Comparison of ENCODE assay signal across 1 cellular context in the genomic region with DNA sequence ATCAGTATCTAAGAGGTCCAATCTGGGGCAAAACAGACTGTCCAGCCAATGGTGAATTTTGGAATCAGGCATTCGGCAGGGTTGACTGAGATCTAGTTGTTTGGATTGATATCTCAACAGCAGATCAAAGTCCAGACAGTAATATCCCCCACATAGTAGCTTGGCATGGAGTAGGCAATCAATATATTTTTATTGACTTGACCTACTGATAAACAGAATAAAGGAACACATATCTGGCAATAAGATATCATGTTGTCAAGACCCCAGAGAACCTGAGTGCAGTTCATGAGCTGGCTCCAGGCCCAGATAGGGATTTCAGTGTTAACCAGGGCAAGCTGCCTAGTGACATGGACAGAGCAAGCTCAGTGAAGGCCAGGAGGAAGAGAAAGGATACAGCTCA.
TF ChIP-seq lines count a peak whose summit lies in the region.

No MANE protein-coding gene starts in this region.

TF ChIP-seq in IMR-90, 13 proteins besides CTCF, POLR2A, EP300 and RAD21 (continued from another document):
- TF ChIP-seq MAZ (IDR thresholded peaks at IDR 0.05; ENCODE audit: borderline replicate concordance, low read depth, low read length) (no peak), RFX5 (IDR thresholded peaks at IDR 0.05; ENCODE audit: low read depth, low read length) (no peak), RCOR1 (IDR thresholded peaks at IDR 0.05; ENCODE audit: insufficient replicate concordance, low read length) (no peak), MAFK (IDR thresholded peaks at IDR 0.05; ENCODE audit: low read depth, low read length) (no peak), FOS (IDR thresholded peaks at IDR 0.05; ENCODE audit: low read depth, low read length) (no peak), SMC3 (IDR thresholded peaks at IDR 0.05; ENCODE audit: low read depth, low read length) (no peak)
TF ChIP-seq in IMR-90: peak in this region for 0.
